Comparison of ENCODE assay signal across 27 cellular contexts in the genomic region with DNA sequence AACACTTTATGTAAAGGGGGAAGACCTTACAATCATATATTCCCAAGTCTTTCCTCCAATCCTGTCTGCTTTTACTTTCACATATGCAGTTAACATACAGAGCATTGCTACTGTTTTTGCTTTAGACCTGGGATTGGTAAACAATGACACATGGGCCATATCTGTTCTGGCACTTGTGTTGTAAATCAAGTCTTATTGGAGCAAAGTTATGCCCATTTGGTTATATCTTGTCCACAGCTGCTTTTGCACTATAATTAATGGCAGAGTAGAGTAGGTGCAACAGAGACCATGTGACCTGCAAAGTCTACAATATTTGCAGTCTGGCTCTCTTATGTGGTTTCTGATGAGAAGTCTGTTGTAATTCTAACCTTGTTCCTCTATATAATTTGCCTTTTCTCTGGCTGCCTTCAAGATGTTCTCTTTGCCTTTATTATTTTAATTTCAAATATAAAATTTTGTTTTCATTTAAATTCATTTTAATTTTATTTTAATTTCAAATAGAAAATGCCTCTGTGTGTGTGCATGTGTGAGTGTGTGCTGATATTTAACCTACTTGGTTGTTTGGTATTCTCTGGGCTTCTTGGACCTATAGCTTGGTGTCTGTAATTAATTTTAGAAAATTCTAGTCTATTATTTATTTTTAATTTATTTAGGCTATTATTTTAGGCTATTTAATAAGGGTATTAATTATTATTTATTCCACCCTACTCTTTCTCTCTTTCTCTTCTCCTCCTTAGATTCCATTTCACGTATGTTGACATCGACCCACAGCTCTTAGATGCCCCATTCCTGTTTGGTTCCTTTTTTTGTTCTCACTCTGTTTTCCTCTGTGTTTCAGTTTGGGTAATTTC. TPM values are rescaled to one million over a fixed set of nuclear protein-coding genes. Genes with fewer than 3 reads are reported as not detected.
"Had no signal": no experiment of that assay in that cellular context is flagged by ENCODE, and none has a peak within 500 bp of the region (broad histone marks: within the 10 kb centered on the region; RNA-seq: fewer than 3 reads in every experiment).

No MANE protein-coding gene starts in this region.

- H3K36me3 ChIP-seq: esophagus muscularis mucosa, neural progenitor cell, sigmoid colon, stomach, suprapubic skin, tibial nerve, uterus had no signal

- ATAC-seq: left ventricle myocardium superior; stimulated activated memory B cell treated with anti-CD40 and anti-IgM and Interleukin-4, amounts not matched to agents 10 μg/mL and 1 μg/mL and 100 μg/mL, for 72 hours had no signal

- H3K9me3 ChIP-seq: esophagus muscularis mucosa, sigmoid colon, stomach, suprapubic skin, tibial nerve, uterus had no signal

- H3K4me3 ChIP-seq: coronary artery, esophagus muscularis mucosa, hepatocyte, neural progenitor cell, sigmoid colon, smooth muscle cell, stomach, suprapubic skin, tibial nerve, uterus had no signal

- DNase-seq: activated CD4-positive, alpha-beta memory T cell treated with anti-CD3 and anti-CD28 coated beads for 36 hours; activated CD4-positive, alpha-beta T cell treated with anti-CD3 and anti-CD28 coated beads for 48 hours; activated effector memory CD4-positive, alpha-beta T cell treated with anti-CD3 and anti-CD28 coated beads, Interleukin-2, amount 50 U/mL, for 16 hours; activated naive CD4-positive, alpha-beta T cell treated with anti-CD3 and anti-CD28 coated beads, Interleukin-2, amount 10 ng/mL, durations not matched to agents 7 days and 5 days; amygdala; cerebellar nuclear complex; glutamatergic neuron; immature natural killer cell; left ventricle myocardium superior; mammary epithelial cell; naive thymus-derived CD8-positive, alpha-beta T cell; posterior cingulate gyrus; retina; sigmoid colon; stimulated activated CD4-positive, alpha-beta T cell treated with anti-CD3 and anti-CD28 coated beads, Interleukin-15, amount 100 ng/mL, for 24 hours; stomach; uterus had no signal

- H3K27me3 ChIP-seq: hepatocyte, neural progenitor cell, stomach, tibial nerve, uterus had no signal

- H3K4me1 ChIP-seq: stomach, tibial nerve, uterus had no signal

- H3K27ac ChIP-seq: coronary artery, esophagus muscularis mucosa, hepatocyte, neural progenitor cell, sigmoid colon, stomach, suprapubic skin, tibial nerve, uterus had no signal

RNA-seq across cellular contexts. Expression of a gene that starts 59.6 kb away (rescaled TPM):
- total RNA-seq: activated CD4-positive, alpha-beta memory T cell treated with anti-CD3 and anti-CD28 coated beads for 36 hours; bronchial epithelial cell; esophagus muscularis mucosa; hepatocyte; left ventricle myocardium superior; mammary epithelial cell; mesothelial cell of epicardium; naive thymus-derived CD8-positive, alpha-beta T cell; sigmoid colon; smooth muscle cell; stomach; suprapubic skin; uterus had no signal
